Comparison of ENCODE assay signal across 18 cellular contexts in the genomic region with DNA sequence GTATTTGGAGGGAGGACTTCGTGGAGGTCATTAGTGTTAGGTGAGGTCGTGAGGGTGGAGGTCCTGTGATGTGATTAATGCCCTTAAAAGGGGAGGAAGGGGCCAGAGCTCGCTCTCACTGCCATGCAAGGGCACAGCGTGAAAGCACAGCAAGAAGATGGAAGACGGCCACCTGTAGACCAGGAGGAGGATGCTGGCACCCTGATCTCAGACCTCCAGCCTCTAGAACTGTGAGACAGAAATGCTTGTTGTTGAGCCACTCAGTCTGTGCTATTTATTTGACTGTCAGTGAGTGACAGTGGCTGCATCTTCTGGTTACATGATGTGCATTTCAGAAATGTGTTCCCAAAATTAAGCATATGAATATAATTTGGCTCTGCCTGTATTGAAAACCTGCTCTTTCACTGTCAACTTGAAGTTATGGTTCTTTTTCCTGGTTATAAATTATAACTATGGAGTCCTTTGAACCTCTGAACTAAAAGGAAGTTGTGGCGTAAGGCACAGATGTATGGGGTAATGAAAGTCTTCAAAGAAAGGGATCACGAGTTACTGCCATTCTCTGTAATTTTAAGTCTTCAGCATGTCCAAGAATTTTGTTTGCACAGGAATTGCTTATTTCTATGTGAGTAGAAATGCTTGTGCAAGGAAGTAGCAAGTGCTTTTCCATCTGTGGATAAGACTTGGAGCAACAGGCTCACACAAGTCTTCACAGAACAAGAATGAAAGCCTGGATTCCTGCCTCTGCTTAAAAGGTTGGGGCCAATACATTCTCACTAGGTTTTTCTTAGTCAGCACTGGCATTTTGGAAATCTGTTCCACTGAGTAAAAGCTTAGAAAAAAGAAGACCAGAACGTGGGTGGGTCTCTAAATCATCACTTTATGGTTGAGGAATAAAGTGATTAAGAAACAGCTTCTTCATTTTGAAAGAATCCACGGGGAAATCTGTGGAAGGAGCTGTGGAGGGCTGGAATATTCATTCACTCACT. TPM values are rescaled to one million over a fixed set of nuclear protein-coding genes. Genes with fewer than 3 reads are reported as not detected.
DNase-seq lines count a peak whose midpoint lies in the region; ATAC-seq and TF ChIP-seq lines count a peak whose summit lies in the region.
"Had no signal": no experiment of that assay in that cellular context is flagged by ENCODE, and none has a peak within 500 bp of the region (broad histone marks: within the 10 kb centered on the region; RNA-seq: fewer than 3 reads in every experiment).

No MANE protein-coding gene starts in this region.

- no peak for TF ChIP-seq EP300 in suprapubic skin (IDR thresholded peaks at IDR 0.05)

- H3K9me3 Mint-ChIP-seq in osteocyte (ENCODE audit: unreplicated experiment) = no peaks in the 10 kb centered on the region
- no peaks in the 10 kb centered on the region for H3K9me3 Mint-ChIP-seq in effector memory CD8-positive, alpha-beta T cell

- H3K9me3 ChIP-seq in RWPE2 (ENCODE audit: severe bottlenecking) (no peaks in the 10 kb centered on the region), suprapubic skin (no peaks in the 10 kb centered on the region)

- H3K4me3 Mint-ChIP-seq in osteocyte (ENCODE audit: unreplicated experiment) = no peak overlapping the region
- no peak overlapping the region for H3K4me3 Mint-ChIP-seq in effector memory CD8-positive, alpha-beta T cell

- peaks cover 52% of the 10 kb centered on the region for H3K4me1 ChIP-seq in RWPE2 (ENCODE audit: insufficient read depth, poor library complexity, severe bottlenecking)
- H3K4me1 ChIP-seq in suprapubic skin = peaks cover 52% of the 10 kb centered on the region

- peaks cover 60% of the 10 kb centered on the region for H3K27me3 Mint-ChIP-seq in osteocyte (ENCODE audit: unreplicated experiment)
- H3K27me3 Mint-ChIP-seq in effector memory CD8-positive, alpha-beta T cell = peaks cover 31 to 62% of the 10 kb centered on the region in 2 donors

- no peak for TF ChIP-seq POLR2A in suprapubic skin (IDR thresholded peaks at IDR 0.05)

- peak overlapping the region; percentile 94 for H3K27ac ChIP-seq in RWPE2 (ENCODE audit: poor library complexity, severe bottlenecking)
- peak overlapping the region; percentile 42 for H3K27ac ChIP-seq in suprapubic skin
- H3K27ac ChIP-seq: 22Rv1 had no signal

- WGBS in suprapubic skin = 35% methylated on average over 9 of the region's 9 CpGs

- no peaks in the 10 kb centered on the region for H3K4me1 Mint-ChIP-seq in osteocyte (ENCODE audit: unreplicated experiment)
- H3K4me1 Mint-ChIP-seq in effector memory CD8-positive, alpha-beta T cell (ENCODE audit: low read depth in 2 of 2) = peaks cover 13 to 26% of the 10 kb centered on the region in 2 donors

- no peaks in the 10 kb centered on the region for H3K27me3 ChIP-seq in RWPE2 (ENCODE audit: insufficient read depth, poor library complexity, severe bottlenecking)
- peaks cover 27% of the 10 kb centered on the region for H3K27me3 ChIP-seq in suprapubic skin

- H3K27ac Mint-ChIP-seq in osteocyte (ENCODE audit: unreplicated experiment) = no peak overlapping the region
- H3K27ac Mint-ChIP-seq in effector memory CD8-positive, alpha-beta T cell = no peak overlapping the region

- H3K36me3 ChIP-seq in RWPE2 (ENCODE audit: low read depth) (0 out of 2 replicates have a peak, but pooled peaks cover 3% of the 10 kb centered on the region), suprapubic skin (no peaks in the 10 kb centered on the region)

- no peak for TF ChIP-seq CTCF in RWPE2 (IDR thresholded peaks at IDR 0.05; ENCODE audit: poor library complexity, severe bottlenecking)
- TF ChIP-seq CTCF in fibroblast of the aortic adventitia (IDR thresholded peaks at IDR 0.05; ENCODE audit: insufficient read depth, low read length) = no peak
- TF ChIP-seq CTCF in suprapubic skin (IDR thresholded peaks at IDR 0.05) = no peak
- TF ChIP-seq CTCF in osteocyte (IDR thresholded peaks at IDR 0.05) = no peak

- DNase-seq in SIG-M5 treated with dmso at 0.1 percent for 504 hours (lab: John Stamatoyannopoulos, UW; ENCODE audit: unreplicated experiment) (peak; percentile 28), SIG-M5 (lab: John Stamatoyannopoulos, UW) (no peak), RWPE2 (ENCODE audit: low spot score) (no peak), fibroblast of the aortic adventitia (ENCODE audit: low read depth) (peak; percentile 47), suprapubic skin (ENCODE audit: low spot score in 2 of 2) (no peak), osteocyte (ENCODE audit: extremely low spot score, unreplicated experiment) (no peak), middle frontal gyrus (ENCODE audit: extremely low spot score, low spot score) (no peak)
- DNase-seq in effector memory CD8-positive, alpha-beta T cell = no peak
- DNase-seq: activated CD4-positive, alpha-beta T cell treated with anti-CD3 and anti-CD28 coated beads, Interleukin-2, amount 50 U/mL, for 48 hours; activated effector memory CD4-positive, alpha-beta T cell treated with Interleukin-2 at 50 U/mL for 16 hours; effector CD8-positive, alpha-beta T cell; glutamatergic neuron; kidney; NCI-H1930; NCI-H526; stimulated activated naive CD4-positive, alpha-beta T cell; T1000 had no signal

- no peaks in the 10 kb centered on the region for H3K36me3 Mint-ChIP-seq in osteocyte (ENCODE audit: unreplicated experiment)
- no peaks in the 10 kb centered on the region for H3K36me3 Mint-ChIP-seq in effector memory CD8-positive, alpha-beta T cell (ENCODE audit: insufficient read depth)

- H3K4me3 ChIP-seq in RWPE2 (ENCODE audit: severe bottlenecking) (no peak overlapping the region), fibroblast of the aortic adventitia (ENCODE audit: low read depth, low read length) (no peak overlapping the region), suprapubic skin (no peak overlapping the region)

- peak; percentile 70 for ATAC-seq in RWPE2 (ENCODE audit: low read depth)
- no peak for ATAC-seq in effector memory CD8-positive, alpha-beta T cell (replicated peaks)

RNA-seq across cellular contexts. Expression of a gene that starts 10.3 kb away (rescaled TPM):
- total RNA-seq in fibroblast of the aortic adventitia (ENCODE audit: low replicate concordance) = 2.1 TPM in 1 of 2 replicates, not detected in the other
- total RNA-seq in suprapubic skin = 100 to 1,000 TPM in 2 of 4 donors, 10 to 100 TPM in 2; 44.3 to 104 (median 88.8) TPM
- total RNA-seq in osteocyte = 0.46 and 0.60 TPM in 2 replicates

Comparison
In these comparisons a context has a peak if more than half of its experiments do, and no peak if none do; other contexts are left out.
1. DNase-seq: peak in SIG-M5 treated with dmso at 0.1 percent for 504 hours (single experiment) and fibroblast of the aortic adventitia (single experiment); none in SIG-M5 (single experiment), RWPE2 (single experiment), suprapubic skin (0 of 2), osteocyte (single experiment), middle frontal gyrus (single experiment) and effector memory CD8-positive, alpha-beta T cell (0 of 3).
2. RNA of a gene that starts 10.3 kb away (total RNA-seq): 44.3 to 104 TPM in suprapubic skin; 2.1 TPM in fibroblast of the aortic adventitia and 0.46 to 0.60 TPM in osteocyte; every median in the first group is over 10 times any median in the second.